In genomic region chr16:5616841-5617240, GRCh38 we compare ENCODE assay signal across 22 cellular contexts.
"Had no signal": no experiment of that assay in that cellular context is flagged by ENCODE, and none has a peak within 500 bp of the region (broad histone marks: within the 10 kb centered on the region; RNA-seq: fewer than 3 reads in every experiment).

No MANE protein-coding gene starts in this region.

- H3K4me1 Mint-ChIP-seq: activated B cell treated with CpG ODN at 0.5 μM for 24 hours; activated CD4-positive, alpha-beta T cell treated with anti-CD3 and anti-CD28 coated beads for 36 hours; activated naive CD8-positive, alpha-beta T cell treated with anti-CD3 and anti-CD28 coated beads for 36 hours; central memory CD8-positive, alpha-beta T cell had no signal

- H3K27me3 ChIP-seq: ascending aorta had no signal

- DNase-seq: activated B cell treated with CpG ODN at 0.5 μM for 24 hours; activated gamma-delta T cell treated with Interleukin-2 at 50 U/mL for 16 hours; activated naive CD4-positive, alpha-beta T cell; cerebellar nuclear complex; T-helper 9 cell had no signal

- H3K27ac ChIP-seq: ascending aorta, cardiac muscle cell, VCaP had no signal

- H3K4me3 ChIP-seq: ascending aorta, cardiac muscle cell had no signal

- H3K36me3 ChIP-seq: ascending aorta, cardiac muscle cell had no signal

- H3K27ac Mint-ChIP-seq: activated B cell treated with CpG ODN at 0.5 μM for 24 hours; activated CD4-positive, alpha-beta memory T cell treated with anti-CD3 and anti-CD28 coated beads, Interleukin-2, amount 10 ng/mL, durations not matched to agents 7 days and 5 days; activated CD4-positive, alpha-beta T cell treated with anti-CD3 and anti-CD28 coated beads for 36 hours; activated CD4-positive, alpha-beta T cell treated with anti-CD3 and anti-CD28 coated beads, Interleukin-2, amount 10 ng/mL, durations not matched to agents 7 days and 5 days; activated CD8-positive, alpha-beta memory T cell treated with anti-CD3 and anti-CD28 coated beads, Interleukin-2, amount 10 ng/mL, durations not matched to agents 7 days and 5 days; activated naive CD4-positive, alpha-beta T cell treated with anti-CD3 and anti-CD28 coated beads for 36 hours; activated naive CD4-positive, alpha-beta T cell treated with anti-CD3 and anti-CD28 coated beads, Interleukin-2, amount 50 U/mL, for 72 hours; activated naive CD8-positive, alpha-beta T cell treated with anti-CD3 and anti-CD28 coated beads for 36 hours; activated T-cell treated with anti-CD3 and anti-CD28 coated beads, Interleukin-2, amount 50 U/mL, for 24 hours; brain; T-helper 1 cell treated with Interleukin-12 subunit alpha and Interleukin-12 subunit beta and Interleukin-4 antibody, amounts not matched to agents 30 μg/mL and 1 μg/mL, for 36 hours; T-helper 2 cell treated with Interferon-gamma antibody and Interleukin-4, amounts not matched to agents 5 μg/mL and 100 μg/mL, for 36 hours had no signal

- H3K9me3 Mint-ChIP-seq: activated CD4-positive, alpha-beta memory T cell treated with anti-CD3 and anti-CD28 coated beads, Interleukin-2, amount 10 ng/mL, durations not matched to agents 7 days and 5 days; activated CD4-positive, alpha-beta T cell treated with anti-CD3 and anti-CD28 coated beads, Interleukin-2, amount 10 ng/mL, durations not matched to agents 7 days and 5 days; activated naive CD4-positive, alpha-beta T cell treated with anti-CD3 and anti-CD28 coated beads for 36 hours; activated naive CD4-positive, alpha-beta T cell treated with anti-CD3 and anti-CD28 coated beads, Interleukin-2, amount 50 U/mL, for 72 hours; activated naive CD8-positive, alpha-beta T cell treated with anti-CD3 and anti-CD28 coated beads for 36 hours; activated T-cell treated with anti-CD3 and anti-CD28 coated beads, Interleukin-2, amount 50 U/mL, for 24 hours; T-helper 1 cell treated with Interleukin-12 subunit alpha and Interleukin-12 subunit beta and Interleukin-4 antibody, amounts not matched to agents 30 μg/mL and 1 μg/mL, for 36 hours; T-helper 2 cell treated with Interferon-gamma antibody and Interleukin-4, amounts not matched to agents 5 μg/mL and 100 μg/mL, for 36 hours had no signal

- H3K4me3 Mint-ChIP-seq: activated B cell treated with CpG ODN at 0.5 μM for 24 hours; activated CD4-positive, alpha-beta memory T cell treated with anti-CD3 and anti-CD28 coated beads, Interleukin-2, amount 10 ng/mL, durations not matched to agents 7 days and 5 days; activated CD4-positive, alpha-beta T cell treated with anti-CD3 and anti-CD28 coated beads for 36 hours; activated CD4-positive, alpha-beta T cell treated with anti-CD3 and anti-CD28 coated beads, Interleukin-2, amount 10 ng/mL, durations not matched to agents 7 days and 5 days; activated CD8-positive, alpha-beta memory T cell treated with anti-CD3 and anti-CD28 coated beads, Interleukin-2, amount 10 ng/mL, durations not matched to agents 7 days and 5 days; activated naive CD4-positive, alpha-beta T cell treated with anti-CD3 and anti-CD28 coated beads for 36 hours; activated naive CD8-positive, alpha-beta T cell treated with anti-CD3 and anti-CD28 coated beads for 36 hours; activated T-cell treated with anti-CD3 and anti-CD28 coated beads, Interleukin-2, amount 50 U/mL, for 24 hours; central memory CD8-positive, alpha-beta T cell; T-helper 1 cell treated with Interleukin-12 subunit alpha and Interleukin-12 subunit beta and Interleukin-4 antibody, amounts not matched to agents 30 μg/mL and 1 μg/mL, for 36 hours; T-helper 2 cell treated with Interferon-gamma antibody and Interleukin-4, amounts not matched to agents 5 μg/mL and 100 μg/mL, for 36 hours had no signal

- H3K4me1 ChIP-seq: ascending aorta had no signal

- H3K9me3 ChIP-seq: ascending aorta had no signal

- H3K36me3 Mint-ChIP-seq: activated CD8-positive, alpha-beta memory T cell treated with anti-CD3 and anti-CD28 coated beads, Interleukin-2, amount 10 ng/mL, durations not matched to agents 7 days and 5 days; activated naive CD8-positive, alpha-beta T cell treated with anti-CD3 and anti-CD28 coated beads for 36 hours; brain had no signal

- FAIRE-seq: bronchial epithelial cell, TTC549 had no signal
